2 cellular contexts compared by ENCODE assay signal in the genomic region with DNA sequence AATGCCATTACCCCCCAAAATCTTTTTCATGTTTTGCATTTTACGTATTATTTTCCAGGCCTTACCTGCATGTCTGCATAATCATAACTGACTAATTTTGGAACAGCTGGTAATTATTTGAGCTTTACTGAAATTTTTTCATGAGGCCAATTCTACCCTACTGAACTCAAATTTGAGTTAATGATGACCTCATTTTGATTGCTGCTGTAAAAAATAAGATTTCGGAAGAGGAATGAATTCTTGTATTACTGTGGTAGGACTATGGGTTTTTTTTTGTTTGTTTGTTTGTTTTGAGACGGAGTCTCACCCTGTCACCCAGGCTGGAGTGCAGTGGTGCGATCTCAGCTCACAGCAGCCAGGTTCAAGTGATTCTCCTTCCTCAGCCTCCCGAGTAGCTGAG.
TF ChIP-seq lines count a peak whose summit lies in the region.

No MANE protein-coding gene starts in this region.

TF ChIP-seq in HEK293, 187 proteins besides CTCF, POLR2A, EP300 and RAD21:
- no peak for TF ChIP-seq ZBTB8A (tag by site-specific recombination; IDR thresholded peaks at IDR 0.05)
- TF ChIP-seq, protein P1, sequence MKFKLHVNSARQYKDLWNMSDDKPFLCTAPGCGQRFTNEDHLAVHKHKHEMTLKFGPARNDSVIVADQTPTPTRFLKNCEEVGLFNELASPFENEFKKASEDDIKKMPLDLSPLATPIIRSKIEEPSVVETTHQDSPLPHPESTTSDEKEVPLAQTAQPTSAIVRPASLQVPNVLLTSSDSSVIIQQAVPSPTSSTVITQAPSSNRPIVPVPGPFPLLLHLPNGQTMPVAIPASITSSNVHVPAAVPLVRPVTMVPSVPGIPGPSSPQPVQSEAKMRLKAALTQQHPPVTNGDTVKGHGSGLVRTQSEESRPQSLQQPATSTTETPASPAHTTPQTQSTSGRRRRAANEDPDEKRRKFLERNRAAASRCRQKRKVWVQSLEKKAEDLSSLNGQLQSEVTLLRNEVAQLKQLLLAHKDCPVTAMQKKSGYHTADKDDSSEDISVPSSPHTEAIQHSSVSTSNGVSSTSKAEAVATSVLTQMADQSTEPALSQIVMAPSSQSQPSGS (tag by site-specific recombination; IDR thresholded peaks at IDR 0.05; ENCODE audit: low read depth) = peak; percentile 59; the same call in 1 of the 2 replicates
TF ChIP-seq in HEK293: peak in this region for 1.

TF ChIP-seq in GM12878, 131 proteins besides CTCF, POLR2A, EP300 and RAD21:
- TF ChIP-seq SMC3 (IDR thresholded peaks at IDR 0.05; ENCODE audit: borderline replicate concordance, low read length) (no peak), CBFB (IDR thresholded peaks at IDR 0.05; ENCODE audit: low read depth) (no peak), ZZZ3 (IDR thresholded peaks at IDR 0.05; ENCODE audit: control insufficient read depth, insufficient read length, low read depth) (no peak), TCF7 (IDR thresholded peaks at IDR 0.05; ENCODE audit: borderline replicate concordance) (no peak), STAT3 (IDR thresholded peaks at IDR 0.05; ENCODE audit: low read depth, low read length) (no peak), CEBPB (IDR thresholded peaks at IDR 0.05; ENCODE audit: borderline replicate concordance in 1 of 2, low read depth in 2 of 2, low read length in 2 of 2) (no peak), ATF7 (IDR thresholded peaks at IDR 0.05; ENCODE audit: low read depth) (peak; percentile 40; the same call in 1 of the 2 replicates)
- TF ChIP-seq, protein P2, sequence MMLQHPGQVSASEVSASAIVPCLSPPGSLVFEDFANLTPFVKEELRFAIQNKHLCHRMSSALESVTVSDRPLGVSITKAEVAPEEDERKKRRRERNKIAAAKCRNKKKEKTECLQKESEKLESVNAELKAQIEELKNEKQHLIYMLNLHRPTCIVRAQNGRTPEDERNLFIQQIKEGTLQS (IDR thresholded peaks at IDR 0.05; ENCODE audit: borderline replicate concordance, extremely low read depth, low read depth, low read length) = no peak
- TF ChIP-seq, protein P1 (IDR thresholded peaks at IDR 0.05; ENCODE audit: low read length) = no peak
